26 cellular contexts compared by ENCODE assay signal in genomic region chr13:26324867-26325266, GRCh38.
DNase-seq lines count a peak whose midpoint lies in the region; ATAC-seq, FAIRE-seq and TF ChIP-seq lines count a peak whose summit lies in the region.
"Had no signal": no experiment of that assay in that cellular context is flagged by ENCODE, and none has a peak within 500 bp of the region (broad histone marks: within the 10 kb centered on the region; RNA-seq: fewer than 3 reads in every experiment).

No MANE protein-coding gene starts in this region.

- TF ChIP-seq RAD21 in IMR-90 (IDR thresholded peaks at IDR 0.05; ENCODE audit: low read length): no peak

- H3K9me3 ChIP-seq in IMR-90 (ENCODE audit: control insufficient read depth, insufficient read depth, low read length) (no peaks in the 10 kb centered on the region), astrocyte (ENCODE audit: insufficient read depth, low read depth, low read length) (no peaks in the 10 kb centered on the region), left lung (no peaks in the 10 kb centered on the region)
- H3K9me3 ChIP-seq: BE2C, Caco-2 had no signal

- dilution Hi-C loops in IMR-90 (cut with HindIII; ENCODE audit: low sequenced_read_pairs, unreplicated experiment): no loop called here

- H3K14ac ChIP-seq in IMR-90 (replicated peaks; ENCODE audit: low read depth, low read length): no peak overlapping the region

- H3K79me1 ChIP-seq in IMR-90 (ENCODE audit: low read depth in 1 of 2, low read length in 2 of 2): peaks cover 9 to 21% of the 10 kb centered on the region in 2 experiments; a peak in 3 of 4 replicates

- H3K36me3 ChIP-seq in IMR-90 (ENCODE audit: control insufficient read depth, insufficient read depth, low read length): no peaks in the 10 kb centered on the region
- no peaks in the 10 kb centered on the region for H3K36me3 ChIP-seq in astrocyte (ENCODE audit: insufficient read depth, low read length)
- no peaks in the 10 kb centered on the region for H3K36me3 ChIP-seq in left lung
- H3K36me3 ChIP-seq in rectal smooth muscle tissue (ENCODE audit: control insufficient read depth, insufficient read depth, low read length): no peaks in the 10 kb centered on the region
- H3K36me3 ChIP-seq: BE2C had no signal

- H3K9me1 ChIP-seq in IMR-90 (ENCODE audit: insufficient read depth, low read length): no peaks in the 10 kb centered on the region

- H3K4me2 ChIP-seq in IMR-90 (ENCODE audit: low read depth, low read length) (no peak overlapping the region), astrocyte (ENCODE audit: low read length) (peak overlapping the region; percentile 36)

- H2AFZ ChIP-seq in IMR-90 (replicated peaks; ENCODE audit: low read length, poor library complexity): no peak overlapping the region
- H2AFZ ChIP-seq in astrocyte (ENCODE audit: low read depth, low read length): no peak overlapping the region

- CTCF ChIA-PET in IMR-90 (lab: Yijun Ruan, JAX): no interaction called here

- POLR2A ChIA-PET in IMR-90 (lab: Charles Lee; ENCODE audit: unreplicated experiment): no interaction called here

- no peak overlapping the region for H2BK5ac ChIP-seq in IMR-90 (ENCODE audit: low read depth, low read length, poor library complexity, severe bottlenecking)

- H3K56ac ChIP-seq in IMR-90 (ENCODE audit: extremely low read depth, insufficient read depth, low read length): no peak overlapping the region

- no peak overlapping the region for H3K27ac Mint-ChIP-seq in astrocyte (ENCODE audit: unreplicated experiment)

- peaks cover 5% of the 10 kb centered on the region; the same call in 1 of the 2 replicates for H3K4me1 ChIP-seq in IMR-90 (ENCODE audit: control insufficient read depth, insufficient read depth, low read length)
- H3K4me1 ChIP-seq in astrocyte (ENCODE audit: insufficient read depth, low read length): peaks cover 9% of the 10 kb centered on the region
- H3K4me1 ChIP-seq in left lung: peaks cover 0 to 8% of the 10 kb centered on the region in 2 donors
- peaks cover 11% of the 10 kb centered on the region for H3K4me1 ChIP-seq in rectal smooth muscle tissue (ENCODE audit: control insufficient read depth, insufficient read depth, low read length)
- H3K4me1 ChIP-seq: BE2C had no signal

- H2BK15ac ChIP-seq in IMR-90 (ENCODE audit: low read depth, low read length): no peak overlapping the region

- no peak overlapping the region for H3K4me3 Mint-ChIP-seq in astrocyte (ENCODE audit: unreplicated experiment)

- no TSS peak for BruUV-seq in IMR-90 (replicated peaks; lab: Mats Ljungman, UMichigan)

- no peaks in the 10 kb centered on the region for H3K9me3 Mint-ChIP-seq in astrocyte (ENCODE audit: unreplicated experiment)

- TF ChIP-seq CTCF in IMR-90 (conservative IDR thresholded peaks at IDR 0.05; ENCODE audit: low read depth, low read length) (no peak), astrocyte (IDR thresholded peaks at IDR 0.05; ENCODE audit: insufficient read depth, low read depth, low read length) (no peak), left lung (IDR thresholded peaks at IDR 0.05) (no peak)

- H3K9ac ChIP-seq in IMR-90 (ENCODE audit: low read depth, low read length): no peak overlapping the region
- H3K9ac ChIP-seq in astrocyte (ENCODE audit: low read length): no peak overlapping the region
- no peak overlapping the region for H3K9ac ChIP-seq in rectal smooth muscle tissue (ENCODE audit: low read length)

- H3K27me3 Mint-ChIP-seq in astrocyte (ENCODE audit: low read depth, unreplicated experiment): no peaks in the 10 kb centered on the region
- H3K27me3 Mint-ChIP-seq: CD4-positive, CD25-positive, alpha-beta regulatory T cell had no signal

- H3K18ac ChIP-seq in IMR-90 (ENCODE audit: low read depth, low read length): no peak overlapping the region

- H4K5ac ChIP-seq in IMR-90 (ENCODE audit: low read depth, low read length): no peak overlapping the region

- H4K20me1 ChIP-seq in IMR-90 (ENCODE audit: insufficient read depth, low read length): peaks cover 20% of the 10 kb centered on the region; the same call in 1 of the 2 replicates
- H4K20me1 ChIP-seq in astrocyte (ENCODE audit: insufficient read depth, low read length): peaks cover 38% of the 10 kb centered on the region

- H2BK120ac ChIP-seq in IMR-90 (ENCODE audit: low read depth, low read length): no peak overlapping the region

- no peak overlapping the region for H2AK5ac ChIP-seq in IMR-90 (ENCODE audit: low read depth, low read length)

- H3K4me3 ChIP-seq in IMR-90 (ENCODE audit: insufficient read depth, low read depth, low read length) (no peak overlapping the region), astrocyte (ENCODE audit: insufficient read depth, low read depth, low read length) (no peak overlapping the region), left lung (no peak overlapping the region), rectal smooth muscle tissue (ENCODE audit: low read length) (no peak overlapping the region)
- H3K4me3 ChIP-seq: K562 had no signal

- intact Hi-C loops in IMR-90 (cut with micrococcal nuclease) (no loop called here), left lung (cut with DNase I) (no loop called here)

- no peak for TF ChIP-seq POLR2A in IMR-90 (IDR thresholded peaks at IDR 0.05; ENCODE audit: low read depth, low read length)

- no peaks in the 10 kb centered on the region for H3K27me3 ChIP-seq in IMR-90 (ENCODE audit: control insufficient read depth, insufficient read depth, low read length)
- no peaks in the 10 kb centered on the region for H3K27me3 ChIP-seq in astrocyte (ENCODE audit: insufficient read depth, low read length)
- H3K27me3 ChIP-seq in left lung: no peaks in the 10 kb centered on the region
- H3K27me3 ChIP-seq in rectal smooth muscle tissue (ENCODE audit: control insufficient read depth, insufficient read depth, low read length): no peaks in the 10 kb centered on the region
- H3K27me3 ChIP-seq: BE2C had no signal

- H3K27ac ChIP-seq in IMR-90 (ENCODE audit: insufficient read depth, low read length) (no peak overlapping the region), astrocyte (ENCODE audit: low read depth, low read length) (no peak overlapping the region), left lung (no peak overlapping the region), rectal smooth muscle tissue (ENCODE audit: low read depth, low read length) (peak overlapping the region; percentile 57)

- H4K91ac ChIP-seq in IMR-90 (ENCODE audit: insufficient read depth, low read depth, low read length): no peak overlapping the region

- no peak overlapping the region for H2BK20ac ChIP-seq in IMR-90 (ENCODE audit: low read depth, low read length)

- H3K23ac ChIP-seq in IMR-90 (ENCODE audit: low read depth, low read length): peak overlapping the region; percentile 29; the same call in 1 of the 2 replicates

- H3K4me1 Mint-ChIP-seq in astrocyte (ENCODE audit: low read depth, unreplicated experiment): peaks cover 26% of the 10 kb centered on the region

- in situ Hi-C loops in IMR-90 (cut with MboI; ENCODE audit: low sequenced_read_pairs): no loop called here

- no peak overlapping the region for H2AK9ac ChIP-seq in IMR-90 (replicated peaks; ENCODE audit: low read depth, low read length, poor library complexity)

- ATAC-seq in IMR-90 (ENCODE audit: low read depth) (no peak), left lung (peak; percentile 47), GM21390 (IDR thresholded peaks at IDR 0.05; ENCODE audit: unreplicated experiment) (no peak), GM18520 (IDR thresholded peaks at IDR 0.05; ENCODE audit: unreplicated experiment) (no peak), GM19023 (IDR thresholded peaks at IDR 0.05; ENCODE audit: unreplicated experiment) (no peak)
- ATAC-seq: HCT116, K562, PC-3 had no signal

- DNase-seq in IMR-90 (peak; percentile 13), astrocyte (ENCODE audit: low read depth) (peak; percentile 32), left lung (no peak), OCI-M1 (lab: John Stamatoyannopoulos, UW) (no peak)
- DNase-seq: BE2C; Caco-2; CD4-positive, CD25-positive, alpha-beta regulatory T cell; DMS153; GDM1; GOT3; MV-4-11; NCI-H1417; NCI-H1930; NCI-H226; NCI-H524; NCI-H82; PC-3; RPMI8226; SHP77 treated with DMSO at 0.1 percent for 48 hours had no signal

- H4K8ac ChIP-seq in IMR-90 (ENCODE audit: low read depth in 2 of 2, low read length in 2 of 2): no peak overlapping the region

- H3K79me2 ChIP-seq in astrocyte (ENCODE audit: insufficient read depth, low read length): peaks cover 66% of the 10 kb centered on the region

- FAIRE-seq in astrocyte (lab: Jason Lieb, UNC): no peak
- FAIRE-seq: A204.1, K562 had no signal

- H3K4ac ChIP-seq in IMR-90 (ENCODE audit: low read depth, low read length): no peak overlapping the region

- no peaks in the 10 kb centered on the region for H3K36me3 Mint-ChIP-seq in astrocyte (ENCODE audit: low read depth, unreplicated experiment)

TF ChIP-seq in IMR-90, 13 proteins besides CTCF, POLR2A, EP300 and RAD21:
- TF ChIP-seq MAZ (IDR thresholded peaks at IDR 0.05; ENCODE audit: borderline replicate concordance, low read depth, low read length) (no peak), RCOR1 (IDR thresholded peaks at IDR 0.05; ENCODE audit: insufficient replicate concordance, low read length) (no peak), USF2 (IDR thresholded peaks at IDR 0.05; ENCODE audit: low read depth, low read length) (no peak)

Comparison
In these comparisons a context has a peak if more than half of its experiments do, and no peak if none do; other contexts are left out.
1. DNase-seq: peak in IMR-90 (single experiment) and astrocyte (single experiment); none in left lung (0 of 2) and OCI-M1 (single experiment).